ENCODE assay signal across 1 cellular context in the genomic region with DNA sequence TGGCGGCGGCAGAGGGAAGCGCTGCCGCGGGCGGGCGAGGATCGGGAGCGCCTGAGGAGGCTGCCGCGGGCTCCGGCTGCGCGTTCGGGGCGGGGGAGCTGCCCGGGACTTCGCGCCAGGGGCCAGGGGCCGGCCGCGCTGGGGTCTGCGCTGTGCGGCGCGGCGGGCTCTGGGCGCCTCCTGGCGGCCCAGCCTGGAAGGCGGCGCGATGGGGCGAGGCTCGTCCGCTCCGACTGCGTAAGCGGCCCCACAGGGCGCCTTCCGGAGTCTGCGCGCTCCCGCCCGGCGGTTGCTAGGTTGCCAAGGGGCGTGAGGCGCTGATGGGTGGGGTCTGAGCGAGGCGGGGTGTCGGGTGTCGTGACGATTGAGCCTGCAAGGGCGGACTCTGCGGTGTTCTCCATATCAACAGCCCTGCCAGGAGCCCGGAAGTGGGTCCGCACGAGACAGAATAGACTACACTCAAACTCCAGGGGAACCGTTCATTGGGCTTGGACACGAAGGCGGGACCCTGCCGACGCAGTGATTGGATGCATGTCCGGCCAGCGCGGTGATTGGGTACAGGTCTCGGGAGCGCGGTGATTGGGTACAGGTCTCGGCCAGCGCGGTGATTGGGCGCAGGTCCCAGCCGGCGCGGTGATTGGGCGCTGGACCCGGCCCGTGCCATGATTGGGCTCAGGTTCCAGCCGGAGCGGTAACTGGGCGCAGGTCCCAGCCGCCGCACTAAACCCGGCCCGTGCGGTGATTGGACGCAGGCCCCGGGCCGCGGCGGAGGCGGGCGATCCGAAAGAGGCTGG.
TF ChIP-seq lines count a peak whose summit lies in the region.

A gene with protein sequence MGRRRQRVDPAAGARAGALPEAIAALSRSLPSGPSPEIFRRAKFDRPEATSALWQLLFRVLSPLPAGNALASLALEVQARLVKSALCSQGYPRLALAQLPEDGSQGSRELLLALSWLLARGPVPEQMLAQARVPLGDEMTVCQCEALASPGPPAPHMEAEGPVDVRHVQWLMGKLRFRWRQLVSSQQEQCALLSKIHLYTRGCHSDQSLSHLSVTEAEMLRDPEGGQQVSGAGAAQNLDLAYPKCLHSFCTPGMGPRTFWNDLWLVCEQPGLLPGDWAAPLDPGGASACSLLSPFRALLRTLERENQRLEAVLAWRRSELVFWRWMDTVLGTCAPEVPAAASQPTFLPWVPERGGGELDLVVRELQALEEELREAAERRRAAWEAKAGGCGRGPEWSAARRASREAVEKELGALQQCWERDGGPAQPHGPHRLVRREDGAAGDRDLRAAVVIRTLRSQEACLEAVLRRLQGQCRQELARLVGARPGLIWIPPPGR (plus strand): TSS at position 675 of the 794 bp plus-strand sequence. CDS start 130 bp downstream, outside the sequence.

TF ChIP-seq in HepG2, 621 proteins besides CTCF, POLR2A, EP300 and RAD21 (continued from another document and continues in another):
- TF ChIP-seq, protein P1, sequence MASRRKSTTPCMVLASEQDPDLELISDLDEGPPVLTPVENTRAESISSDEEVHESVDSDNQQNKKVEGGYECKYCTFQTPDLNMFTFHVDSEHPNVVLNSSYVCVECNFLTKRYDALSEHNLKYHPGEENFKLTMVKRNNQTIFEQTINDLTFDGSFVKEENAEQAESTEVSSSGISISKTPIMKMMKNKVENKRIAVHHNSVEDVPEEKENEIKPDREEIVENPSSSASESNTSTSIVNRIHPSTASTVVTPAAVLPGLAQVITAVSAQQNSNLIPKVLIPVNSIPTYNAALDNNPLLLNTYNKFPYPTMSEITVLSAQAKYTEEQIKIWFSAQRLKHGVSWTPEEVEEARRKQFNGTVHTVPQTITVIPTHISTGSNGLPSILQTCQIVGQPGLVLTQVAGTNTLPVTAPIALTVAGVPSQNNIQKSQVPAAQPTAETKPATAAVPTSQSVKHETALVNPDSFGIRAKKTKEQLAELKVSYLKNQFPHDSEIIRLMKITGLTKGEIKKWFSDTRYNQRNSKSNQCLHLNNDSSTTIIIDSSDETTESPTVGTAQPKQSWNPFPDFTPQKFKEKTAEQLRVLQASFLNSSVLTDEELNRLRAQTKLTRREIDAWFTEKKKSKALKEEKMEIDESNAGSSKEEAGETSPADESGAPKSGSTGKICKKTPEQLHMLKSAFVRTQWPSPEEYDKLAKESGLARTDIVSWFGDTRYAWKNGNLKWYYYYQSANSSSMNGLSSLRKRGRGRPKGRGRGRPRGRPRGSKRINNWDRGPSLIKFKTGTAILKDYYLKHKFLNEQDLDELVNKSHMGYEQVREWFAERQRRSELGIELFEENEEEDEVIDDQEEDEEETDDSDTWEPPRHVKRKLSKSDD (CRISPR knock-in tag; IDR thresholded peaks at IDR 0.05; ENCODE audit: low read depth), result peak; percentile 54
- TF ChIP-seq MEF2D (CRISPR knock-in tag; IDR thresholded peaks at IDR 0.05) (peak; percentile 79; the same call in 1 of the 2 replicates), CCDC6 (CRISPR knock-in tag; IDR thresholded peaks at IDR 0.05) (peak; percentile 39; the same call in 1 of the 2 replicates), ZNF703 (CRISPR knock-in tag; IDR thresholded peaks at IDR 0.05; ENCODE audit: borderline replicate concordance) (no peak), BORCS8-MEF2B (CRISPR knock-in tag; IDR thresholded peaks at IDR 0.05) (peak; percentile 97), SOX6 (IDR thresholded peaks at IDR 0.05) (no peak), SOX6 (CRISPR knock-in tag; IDR thresholded peaks at IDR 0.05) (peak; percentile 67), ZNF629 (CRISPR knock-in tag; conservative IDR thresholded peaks at IDR 0.05) (no peak; the same call in 1 of the 2 replicates), ZNF563 (CRISPR knock-in tag; IDR thresholded peaks at IDR 0.05) (0 out of 2 replicates have a peak, but pooled peaks have one; percentile 13), IRF2 (CRISPR knock-in tag; IDR thresholded peaks at IDR 0.05) (peak; percentile 66), FOSL1 (CRISPR knock-in tag; IDR thresholded peaks at IDR 0.05; ENCODE audit: borderline replicate concordance) (no peak), RBM22 (optimal IDR thresholded peaks at IDR 0.05; ENCODE audit: low read length) (peak; percentile 77), WIZ (CRISPR knock-in tag; IDR thresholded peaks at IDR 0.05) (0 out of 2 replicates have a peak, but pooled peaks have one; percentile 23), ZNF839 (CRISPR knock-in tag; IDR thresholded peaks at IDR 0.05; ENCODE audit: borderline replicate concordance) (no peak), ZNF616 (CRISPR knock-in tag; IDR thresholded peaks at IDR 0.05; ENCODE audit: low read depth) (no peak), ZNF3 (CRISPR knock-in tag; IDR thresholded peaks at IDR 0.05) (no peak), AGO2 (optimal IDR thresholded peaks at IDR 0.05; ENCODE audit: low read depth, low read length) (no peak), ZKSCAN1 (IDR thresholded peaks at IDR 0.05; ENCODE audit: low read length) (no peak), ZBTB38 (CRISPR knock-in tag; IDR thresholded peaks at IDR 0.05) (peak; percentile 69; the same call in 1 of the 2 replicates), ZNF468 (CRISPR knock-in tag; IDR thresholded peaks at IDR 0.05) (no peak), TSC22D2 (CRISPR knock-in tag; IDR thresholded peaks at IDR 0.05; ENCODE audit: borderline replicate concordance) (0 out of 2 replicates have a peak, but pooled peaks have one; percentile 29), ZFP41 (CRISPR knock-in tag; IDR thresholded peaks at IDR 0.05; ENCODE audit: borderline replicate concordance) (peak; percentile 62; the same call in 1 of the 2 replicates), IKZF1 (IDR thresholded peaks at IDR 0.05) (no peak), ZNF33A (CRISPR knock-in tag; IDR thresholded peaks at IDR 0.05; ENCODE audit: borderline replicate concordance) (no peak)
- TF ChIP-seq, protein P2, sequence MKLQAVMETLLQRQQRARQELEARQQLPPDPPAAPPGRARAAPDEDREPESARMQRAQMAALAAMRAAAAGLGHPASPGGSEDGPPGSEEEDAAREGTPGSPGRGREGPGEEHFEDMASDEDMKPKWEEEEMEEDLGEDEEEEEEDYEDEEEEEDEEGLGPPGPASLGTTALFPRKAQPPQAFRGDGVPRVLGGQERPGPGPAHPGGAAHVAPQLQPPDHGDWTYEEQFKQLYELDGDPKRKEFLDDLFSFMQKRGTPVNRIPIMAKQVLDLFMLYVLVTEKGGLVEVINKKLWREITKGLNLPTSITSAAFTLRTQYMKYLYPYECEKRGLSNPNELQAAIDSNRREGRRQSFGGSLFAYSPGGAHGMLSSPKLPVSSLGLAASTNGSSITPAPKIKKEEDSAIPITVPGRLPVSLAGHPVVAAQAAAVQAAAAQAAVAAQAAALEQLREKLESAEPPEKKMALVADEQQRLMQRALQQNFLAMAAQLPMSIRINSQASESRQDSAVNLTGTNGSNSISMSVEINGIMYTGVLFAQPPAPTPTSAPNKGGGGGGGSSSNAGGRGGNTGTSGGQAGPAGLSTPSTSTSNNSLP (IDR thresholded peaks at IDR 0.05; ENCODE audit: low read depth, low read length), result no peak; the same call in 1 of the 2 replicates
- TF ChIP-seq, protein P3, sequence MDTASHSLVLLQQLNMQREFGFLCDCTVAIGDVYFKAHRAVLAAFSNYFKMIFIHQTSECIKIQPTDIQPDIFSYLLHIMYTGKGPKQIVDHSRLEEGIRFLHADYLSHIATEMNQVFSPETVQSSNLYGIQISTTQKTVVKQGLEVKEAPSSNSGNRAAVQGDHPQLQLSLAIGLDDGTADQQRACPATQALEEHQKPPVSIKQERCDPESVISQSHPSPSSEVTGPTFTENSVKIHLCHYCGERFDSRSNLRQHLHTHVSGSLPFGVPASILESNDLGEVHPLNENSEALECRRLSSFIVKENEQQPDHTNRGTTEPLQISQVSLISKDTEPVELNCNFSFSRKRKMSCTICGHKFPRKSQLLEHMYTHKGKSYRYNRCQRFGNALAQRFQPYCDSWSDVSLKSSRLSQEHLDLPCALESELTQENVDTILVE (CRISPR knock-in tag; IDR thresholded peaks at IDR 0.05), result 0 out of 2 replicates have a peak, but pooled peaks have one; percentile 57
- TF ChIP-seq, protein P4, sequence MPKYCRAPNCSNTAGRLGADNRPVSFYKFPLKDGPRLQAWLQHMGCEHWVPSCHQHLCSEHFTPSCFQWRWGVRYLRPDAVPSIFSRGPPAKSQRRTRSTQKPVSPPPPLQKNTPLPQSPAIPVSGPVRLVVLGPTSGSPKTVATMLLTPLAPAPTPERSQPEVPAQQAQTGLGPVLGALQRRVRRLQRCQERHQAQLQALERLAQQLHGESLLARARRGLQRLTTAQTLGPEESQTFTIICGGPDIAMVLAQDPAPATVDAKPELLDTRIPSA (CRISPR knock-in tag; IDR thresholded peaks at IDR 0.05; ENCODE audit: borderline replicate concordance), result no peak
- TF ChIP-seq, protein P5, sequence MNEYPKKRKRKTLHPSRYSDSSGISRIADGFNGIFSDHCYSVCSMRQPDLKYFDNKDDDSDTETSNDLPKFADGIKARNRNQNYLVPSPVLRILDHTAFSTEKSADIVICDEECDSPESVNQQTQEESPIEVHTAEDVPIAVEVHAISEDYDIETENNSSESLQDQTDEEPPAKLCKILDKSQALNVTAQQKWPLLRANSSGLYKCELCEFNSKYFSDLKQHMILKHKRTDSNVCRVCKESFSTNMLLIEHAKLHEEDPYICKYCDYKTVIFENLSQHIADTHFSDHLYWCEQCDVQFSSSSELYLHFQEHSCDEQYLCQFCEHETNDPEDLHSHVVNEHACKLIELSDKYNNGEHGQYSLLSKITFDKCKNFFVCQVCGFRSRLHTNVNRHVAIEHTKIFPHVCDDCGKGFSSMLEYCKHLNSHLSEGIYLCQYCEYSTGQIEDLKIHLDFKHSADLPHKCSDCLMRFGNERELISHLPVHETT (CRISPR knock-in tag; conservative IDR thresholded peaks at IDR 0.05), result peak; percentile 54; the same call in 1 of the 2 replicates
- TF ChIP-seq, protein P6, sequence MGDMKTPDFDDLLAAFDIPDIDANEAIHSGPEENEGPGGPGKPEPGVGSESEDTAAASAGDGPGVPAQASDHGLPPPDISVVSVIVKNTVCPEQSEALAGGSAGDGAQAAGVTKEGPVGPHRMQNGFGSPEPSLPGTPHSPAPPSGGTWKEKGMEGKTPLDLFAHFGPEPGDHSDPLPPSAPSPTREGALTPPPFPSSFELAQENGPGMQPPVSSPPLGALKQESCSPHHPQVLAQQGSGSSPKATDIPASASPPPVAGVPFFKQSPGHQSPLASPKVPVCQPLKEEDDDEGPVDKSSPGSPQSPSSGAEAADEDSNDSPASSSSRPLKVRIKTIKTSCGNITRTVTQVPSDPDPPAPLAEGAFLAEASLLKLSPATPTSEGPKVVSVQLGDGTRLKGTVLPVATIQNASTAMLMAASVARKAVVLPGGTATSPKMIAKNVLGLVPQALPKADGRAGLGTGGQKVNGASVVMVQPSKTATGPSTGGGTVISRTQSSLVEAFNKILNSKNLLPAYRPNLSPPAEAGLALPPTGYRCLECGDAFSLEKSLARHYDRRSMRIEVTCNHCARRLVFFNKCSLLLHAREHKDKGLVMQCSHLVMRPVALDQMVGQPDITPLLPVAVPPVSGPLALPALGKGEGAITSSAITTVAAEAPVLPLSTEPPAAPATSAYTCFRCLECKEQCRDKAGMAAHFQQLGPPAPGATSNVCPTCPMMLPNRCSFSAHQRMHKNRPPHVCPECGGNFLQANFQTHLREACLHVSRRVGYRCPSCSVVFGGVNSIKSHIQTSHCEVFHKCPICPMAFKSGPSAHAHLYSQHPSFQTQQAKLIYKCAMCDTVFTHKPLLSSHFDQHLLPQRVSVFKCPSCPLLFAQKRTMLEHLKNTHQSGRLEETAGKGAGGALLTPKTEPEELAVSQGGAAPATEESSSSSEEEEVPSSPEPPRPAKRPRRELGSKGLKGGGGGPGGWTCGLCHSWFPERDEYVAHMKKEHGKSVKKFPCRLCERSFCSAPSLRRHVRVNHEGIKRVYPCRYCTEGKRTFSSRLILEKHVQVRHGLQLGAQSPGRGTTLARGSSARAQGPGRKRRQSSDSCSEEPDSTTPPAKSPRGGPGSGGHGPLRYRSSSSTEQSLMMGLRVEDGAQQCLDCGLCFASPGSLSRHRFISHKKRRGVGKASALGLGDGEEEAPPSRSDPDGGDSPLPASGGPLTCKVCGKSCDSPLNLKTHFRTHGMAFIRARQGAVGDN (CRISPR knock-in tag; IDR thresholded peaks at IDR 0.05), result peak; percentile 80
- TF ChIP-seq, protein P7, sequence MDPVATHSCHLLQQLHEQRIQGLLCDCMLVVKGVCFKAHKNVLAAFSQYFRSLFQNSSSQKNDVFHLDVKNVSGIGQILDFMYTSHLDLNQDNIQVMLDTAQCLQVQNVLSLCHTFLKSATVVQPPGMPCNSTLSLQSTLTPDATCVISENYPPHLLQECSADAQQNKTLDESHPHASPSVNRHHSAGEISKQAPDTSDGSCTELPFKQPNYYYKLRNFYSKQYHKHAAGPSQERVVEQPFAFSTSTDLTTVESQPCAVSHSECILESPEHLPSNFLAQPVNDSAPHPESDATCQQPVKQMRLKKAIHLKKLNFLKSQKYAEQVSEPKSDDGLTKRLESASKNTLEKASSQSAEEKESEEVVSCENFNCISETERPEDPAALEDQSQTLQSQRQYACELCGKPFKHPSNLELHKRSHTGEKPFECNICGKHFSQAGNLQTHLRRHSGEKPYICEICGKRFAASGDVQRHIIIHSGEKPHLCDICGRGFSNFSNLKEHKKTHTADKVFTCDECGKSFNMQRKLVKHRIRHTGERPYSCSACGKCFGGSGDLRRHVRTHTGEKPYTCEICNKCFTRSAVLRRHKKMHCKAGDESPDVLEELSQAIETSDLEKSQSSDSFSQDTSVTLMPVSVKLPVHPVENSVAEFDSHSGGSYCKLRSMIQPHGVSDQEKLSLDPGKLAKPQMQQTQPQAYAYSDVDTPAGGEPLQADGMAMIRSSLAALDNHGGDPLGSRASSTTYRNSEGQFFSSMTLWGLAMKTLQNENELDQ (CRISPR knock-in tag; IDR thresholded peaks at IDR 0.05; ENCODE audit: borderline replicate concordance), result no peak
- TF ChIP-seq, protein P8, sequence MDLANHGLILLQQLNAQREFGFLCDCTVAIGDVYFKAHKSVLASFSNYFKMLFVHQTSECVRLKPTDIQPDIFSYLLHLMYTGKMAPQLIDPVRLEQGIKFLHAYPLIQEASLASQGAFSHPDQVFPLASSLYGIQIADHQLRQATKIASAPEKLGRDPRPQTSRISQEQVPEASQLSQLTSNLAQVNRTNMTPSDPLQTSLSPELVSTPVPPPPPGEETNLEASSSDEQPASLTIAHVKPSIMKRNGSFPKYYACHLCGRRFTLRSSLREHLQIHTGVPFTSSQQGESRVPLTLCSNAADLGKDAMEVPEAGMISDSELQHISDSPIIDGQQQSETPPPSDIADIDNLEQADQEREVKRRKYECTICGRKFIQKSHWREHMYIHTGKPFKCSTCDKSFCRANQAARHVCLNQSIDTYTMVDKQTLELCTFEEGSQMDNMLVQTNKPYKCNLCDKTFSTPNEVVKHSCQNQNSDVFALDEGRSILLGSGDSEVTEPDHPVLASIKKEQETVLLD (CRISPR knock-in tag; IDR thresholded peaks at IDR 0.05; ENCODE audit: low read depth), result peak; percentile 46
- TF ChIP-seq, protein P9, sequence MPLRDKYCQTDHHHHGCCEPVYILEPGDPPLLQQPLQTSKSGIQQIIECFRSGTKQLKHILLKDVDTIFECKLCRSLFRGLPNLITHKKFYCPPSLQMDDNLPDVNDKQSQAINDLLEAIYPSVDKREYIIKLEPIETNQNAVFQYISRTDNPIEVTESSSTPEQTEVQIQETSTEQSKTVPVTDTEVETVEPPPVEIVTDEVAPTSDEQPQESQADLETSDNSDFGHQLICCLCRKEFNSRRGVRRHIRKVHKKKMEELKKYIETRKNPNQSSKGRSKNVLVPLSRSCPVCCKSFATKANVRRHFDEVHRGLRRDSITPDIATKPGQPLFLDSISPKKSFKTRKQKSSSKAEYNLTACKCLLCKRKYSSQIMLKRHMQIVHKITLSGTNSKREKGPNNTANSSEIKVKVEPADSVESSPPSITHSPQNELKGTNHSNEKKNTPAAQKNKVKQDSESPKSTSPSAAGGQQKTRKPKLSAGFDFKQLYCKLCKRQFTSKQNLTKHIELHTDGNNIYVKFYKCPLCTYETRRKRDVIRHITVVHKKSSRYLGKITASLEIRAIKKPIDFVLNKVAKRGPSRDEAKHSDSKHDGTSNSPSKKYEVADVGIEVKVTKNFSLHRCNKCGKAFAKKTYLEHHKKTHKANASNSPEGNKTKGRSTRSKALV (CRISPR knock-in tag; IDR thresholded peaks at IDR 0.05), result 0 out of 2 replicates have a peak, but pooled peaks have one; percentile 50
